19 cellular contexts compared by ENCODE assay signal in the genomic region with DNA sequence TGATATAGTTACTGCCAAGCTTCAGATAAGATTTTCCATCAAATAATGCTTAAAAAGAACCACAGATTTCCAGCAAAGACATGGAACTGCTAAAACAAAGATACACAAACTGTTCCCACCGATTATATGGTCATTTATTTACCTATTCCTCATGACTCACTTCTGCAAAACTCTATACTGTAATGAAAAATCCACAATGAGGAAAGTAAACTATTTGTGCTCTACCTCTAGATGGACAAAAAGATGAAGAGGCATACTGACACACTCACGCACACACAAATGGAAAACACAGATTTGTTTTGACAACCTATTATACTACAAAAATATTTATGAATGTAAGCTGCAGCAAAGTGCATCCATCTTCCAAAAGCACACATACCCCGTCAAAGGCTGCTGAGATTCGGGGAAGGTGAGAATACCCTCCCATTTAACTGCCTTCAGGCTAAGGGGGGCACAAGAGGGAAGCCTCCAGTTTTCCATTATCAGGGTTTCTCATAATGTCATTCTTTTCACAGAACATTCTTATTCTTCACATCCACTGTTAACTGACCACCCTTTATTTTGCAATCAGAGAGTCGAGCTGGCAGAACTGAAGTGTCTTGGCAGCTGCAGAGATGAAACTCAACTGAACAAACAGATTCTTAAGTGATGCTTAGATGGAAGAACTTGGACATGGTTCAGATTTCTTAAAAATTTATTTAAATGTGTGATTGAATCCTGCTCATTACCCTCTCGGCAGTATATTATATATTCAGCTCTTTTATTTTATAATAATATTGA.
DNase-seq lines count a peak whose midpoint lies in the region; ATAC-seq and TF ChIP-seq lines count a peak whose summit lies in the region.
"Had no signal": no experiment of that assay in that cellular context is flagged by ENCODE, and none has a peak within 500 bp of the region (broad histone marks: within the 10 kb centered on the region; RNA-seq: fewer than 3 reads in every experiment).

No MANE protein-coding gene starts in this region.

- no peak for ATAC-seq in GM21825 (IDR thresholded peaks at IDR 0.05; ENCODE audit: unreplicated experiment)
- ATAC-seq: activated CD8-positive, alpha-beta T cell treated with anti-CD3 and anti-CD28 coated beads for 36 hours; activated naive CD4-positive, alpha-beta T cell treated with anti-CD3 and anti-CD28 coated beads, Interleukin-2, amount 50 U/mL, for 72 hours; activated T-cell treated with anti-CD3 and anti-CD28 coated beads, Interleukin-2, amount 50 U/mL, for 4 hours; HCT116 had no signal

- TF ChIP-seq POLR2A in erythroblast (IDR thresholded peaks at IDR 0.05; ENCODE audit: low read length) = no peak

- peaks cover 0 to 4% (median 0%) of the 10 kb centered on the region in 4 donors for H3K4me1 ChIP-seq in tibial artery

- intact Hi-C loops in tibial artery (cut with DNase I; ENCODE audit: low total_unique reads) = no loop called here

- H3K36me3 ChIP-seq in tibial artery = no peaks in the 10 kb centered on the region
- H3K36me3 ChIP-seq: neutrophil, sigmoid colon had no signal

- H3K27ac ChIP-seq in tibial artery = no peak overlapping the region
- H3K27ac ChIP-seq: 22Rv1, epithelial cell of prostate, neutrophil, sigmoid colon had no signal

- H3K9me3 ChIP-seq in tibial artery = no peaks in the 10 kb centered on the region
- H3K9me3 ChIP-seq: neutrophil, sigmoid colon had no signal

- TF ChIP-seq CTCF in tibial artery (IDR thresholded peaks at IDR 0.05) = no peak

- no peaks in the 10 kb centered on the region for H3K27me3 ChIP-seq in tibial artery
- H3K27me3 ChIP-seq: sigmoid colon had no signal

- H3K4me3 ChIP-seq in tibial artery = no peak overlapping the region
- H3K4me3 ChIP-seq: sigmoid colon had no signal

- DNase-seq in DMS53 (lab: John Stamatoyannopoulos, UW) (peak; percentile 22), DMS53 treated with DMSO at 0.1 percent for 48 hours (lab: John Stamatoyannopoulos, UW; ENCODE audit: unreplicated experiment) (no peak), amniotic epithelial cell (ENCODE audit: low read depth) (peak; percentile 93), iris pigment epithelial cell (ENCODE audit: low read depth) (peak; percentile 86), tibial artery (peak; percentile 64 to 69), erythroblast (lab: John Stamatoyannopoulos, UW) (no peak), foreskin melanocyte (no peak)
- DNase-seq: activated CD8-positive, alpha-beta T cell treated with anti-CD3 and anti-CD28 coated beads for 36 hours; activated T-cell treated with anti-CD3 and anti-CD28 coated beads, Interleukin-2, amount 50 U/mL, for 4 hours; hippocampal formation; KBM-7; NCI-H1092 treated with DMSO at 0.1 percent for 48 hours; sigmoid colon had no signal

Comparison
In these comparisons a context has a peak if more than half of its experiments do, and no peak if none do; other contexts are left out.
1. DNase-seq: peak in DMS53 (single experiment), amniotic epithelial cell (single experiment), iris pigment epithelial cell (single experiment) and tibial artery (2 of 2); none in DMS53 treated with DMSO at 0.1 percent for 48 hours (single experiment), erythroblast (0 of 2) and foreskin melanocyte (single experiment).